Comparison of ENCODE assay signal across 13 cellular contexts in genomic region chr6:114040871-114041270, GRCh38.
"Had no signal": no experiment of that assay in that cellular context is flagged by ENCODE, and none has a peak within 500 bp of the region (broad histone marks: within the 10 kb centered on the region; RNA-seq: fewer than 3 reads in every experiment).

No MANE protein-coding gene starts in this region.

- DNase-seq: activated naive CD4-positive, alpha-beta T cell; effector CD8-positive, alpha-beta T cell; esophagus squamous epithelium; mucosa of descending colon; naive thymus-derived CD4-positive, alpha-beta T cell; stimulated activated CD4-positive, alpha-beta T cell treated with anti-CD3 and anti-CD28 coated beads, Interleukin-12 subunit alpha, Interleukin-12 subunit beta, amount 100 ng/mL, for 4 hours; stimulated activated CD4-positive, alpha-beta T cell treated with anti-CD3 and anti-CD28 coated beads, Interleukin-2, amount 100 ng/mL, for 24 hours; thyroid gland had no signal

- H3K4me1 Mint-ChIP-seq: central memory CD8-positive, alpha-beta T cell; naive thymus-derived CD4-positive, alpha-beta T cell had no signal

- H3K9me3 Mint-ChIP-seq: activated T-helper 1 cell treated with anti-CD3 and anti-CD28 coated beads, Interleukin-12 subunit alpha, Interleukin-12 subunit beta, Interleukin-2, Interleukin-4 antibody, amounts not matched to agents 30 ng/mL and 10 ng/mL and 1 ng/mL, durations not matched to agents 14 hours and 24 hours and 36 hours; central memory CD8-positive, alpha-beta T cell had no signal

- H3K36me3 Mint-ChIP-seq: naive thymus-derived CD4-positive, alpha-beta T cell had no signal

- ATAC-seq: left lobe of liver; mucosa of descending colon; naive thymus-derived CD4-positive, alpha-beta T cell had no signal

- H3K27ac Mint-ChIP-seq: activated T-helper 1 cell treated with anti-CD3 and anti-CD28 coated beads, Interleukin-12 subunit alpha, Interleukin-12 subunit beta, Interleukin-2, Interleukin-4 antibody, amounts not matched to agents 30 ng/mL and 10 ng/mL and 1 ng/mL, durations not matched to agents 14 hours and 24 hours and 36 hours; naive thymus-derived CD4-positive, alpha-beta T cell had no signal

- H3K4me1 ChIP-seq: ascending aorta, esophagus squamous epithelium, parathyroid adenoma, thyroid gland had no signal

- H3K27me3 ChIP-seq: ascending aorta, esophagus squamous epithelium, thyroid gland had no signal

- H3K4me3 Mint-ChIP-seq: activated T-helper 1 cell treated with anti-CD3 and anti-CD28 coated beads, Interleukin-12 subunit alpha, Interleukin-12 subunit beta, Interleukin-2, Interleukin-4 antibody, amounts not matched to agents 30 ng/mL and 10 ng/mL and 1 ng/mL, durations not matched to agents 14 hours and 24 hours and 36 hours; central memory CD8-positive, alpha-beta T cell; naive thymus-derived CD4-positive, alpha-beta T cell had no signal

- H3K36me3 ChIP-seq: ascending aorta, esophagus squamous epithelium, thyroid gland had no signal

- H3K4me3 ChIP-seq: ascending aorta, esophagus squamous epithelium, mucosa of descending colon, thyroid gland had no signal

- H3K9me3 ChIP-seq: ascending aorta, esophagus squamous epithelium, mucosa of descending colon, thyroid gland had no signal
